In genomic region chr4:142976482-142976881, GRCh38 we compare ENCODE assay signal across 1 cellular context.
TF ChIP-seq lines count a peak whose summit lies in the region.

No MANE protein-coding gene starts in this region.

TF ChIP-seq in HepG2, 621 proteins besides CTCF, POLR2A, EP300 and RAD21 (continued from another document):
- no peak for TF ChIP-seq ZGPAT (CRISPR knock-in tag; IDR thresholded peaks at IDR 0.05)
- no peak for TF ChIP-seq ARNT2 (CRISPR knock-in tag; IDR thresholded peaks at IDR 0.05; ENCODE audit: low read depth)
- TF ChIP-seq MAFF (IDR thresholded peaks at IDR 0.05; ENCODE audit: low read depth, low read length), result peak; percentile 45; the same call in 1 of the 2 replicates
- TF ChIP-seq ARID3A (IDR thresholded peaks at IDR 0.05; ENCODE audit: low read depth, low read length), result no peak
- TF ChIP-seq ZNF512 (CRISPR knock-in tag; IDR thresholded peaks at IDR 0.05), result no peak
- TF ChIP-seq GZF1 (CRISPR knock-in tag; IDR thresholded peaks at IDR 0.05), result no peak
- TF ChIP-seq REL (CRISPR knock-in tag; conservative IDR thresholded peaks at IDR 0.05), result no peak
- peak; percentile 17 to 58; a peak in 2 of 4 replicates for TF ChIP-seq MAFK (conservative IDR thresholded peaks at IDR 0.05 in 1 of 2, IDR thresholded peaks at IDR 0.05 in 1 of 2; ENCODE audit: low read length in 2 of 2)
- no peak for TF ChIP-seq ZNF766 (CRISPR knock-in tag; IDR thresholded peaks at IDR 0.05; ENCODE audit: borderline replicate concordance)
- no peak for TF ChIP-seq ZNF646 (CRISPR knock-in tag; IDR thresholded peaks at IDR 0.05)
- TF ChIP-seq ZBTB14 (CRISPR knock-in tag; IDR thresholded peaks at IDR 0.05), result no peak
- no peak for TF ChIP-seq ZNF891 (CRISPR knock-in tag; IDR thresholded peaks at IDR 0.05)
TF ChIP-seq in HepG2: peak in this region for 2.
